ENCODE assay signal across 30 cellular contexts in the genomic region with DNA sequence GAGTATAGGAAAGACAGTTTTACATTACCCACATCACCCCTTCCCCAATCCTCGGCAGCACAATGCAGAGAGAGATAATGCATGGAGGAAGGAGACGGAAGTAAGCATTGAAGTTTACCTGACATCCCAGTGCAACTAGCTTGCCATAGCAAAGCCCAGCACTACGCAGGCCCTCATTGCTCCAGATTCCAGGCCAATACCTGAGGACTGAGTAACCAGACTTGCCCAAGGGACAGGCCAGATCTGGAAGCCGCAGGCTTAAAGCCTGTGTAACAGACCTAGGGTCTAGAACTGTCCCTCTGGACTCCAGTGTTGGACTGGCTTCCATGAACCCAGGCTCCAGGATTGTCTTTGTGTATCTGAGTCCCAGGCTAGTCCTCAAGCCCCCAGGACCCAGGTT. TPM values are rescaled to one million over a fixed set of nuclear protein-coding genes. Genes with fewer than 3 reads are reported as not detected.
"Had no signal": no experiment of that assay in that cellular context is flagged by ENCODE, and none has a peak within 500 bp of the region (broad histone marks: within the 10 kb centered on the region; RNA-seq: fewer than 3 reads in every experiment).

No MANE protein-coding gene starts in this region.

- ATAC-seq: stimulated activated effector memory CD8-positive, alpha-beta T cell treated with anti-CD3 and anti-CD28 coated beads, Interleukin-12 subunit alpha, Interleukin-12 subunit beta, amount 100 ng/mL, for 72 hours; stimulated activated memory B cell treated with anti-CD40 and anti-IgM and Interleukin-4, amounts not matched to agents 10 μg/mL and 1 μg/mL and 100 μg/mL, for 72 hours; stimulated activated naive B cell treated with anti-CD40 and anti-IgM and Interleukin-4, amounts not matched to agents 10 μg/mL and 1 μg/mL and 100 μg/mL, for 72 hours; stimulated activated naive CD8-positive, alpha-beta T cell treated with anti-CD3 and anti-CD28 coated beads, Interleukin-15, amount 100 ng/mL, for 72 hours; stimulated activated naive CD8-positive, alpha-beta T cell treated with anti-CD3 and anti-CD28 coated beads, Interleukin-15, Interleukin-2, amounts not matched to agents 100 U/mL and 50 U/mL, for 24 hours; upper lobe of right lung had no signal

- DNase-seq: stimulated activated CD4-positive, alpha-beta T cell treated with anti-CD3 and anti-CD28 coated beads, Interleukin-2, amount 100 ng/mL, for 48 hours; stimulated activated CD4-positive, alpha-beta T cell treated with anti-CD3 and anti-CD28 coated beads, Interleukin-4, amount 100 ng/mL, for 1 hour; stimulated activated CD4-positive, alpha-beta T cell treated with anti-CD3 and anti-CD28 coated beads, Interleukin-4, amount 100 ng/mL, for 24 hours; stimulated activated CD4-positive, alpha-beta T cell treated with anti-CD3 and anti-CD28 coated beads, Interleukin-4, amount 100 ng/mL, for 4 hours; stimulated activated CD8-positive, alpha-beta memory T cell treated with anti-CD3 and anti-CD28 coated beads, Interleukin-4, amount 100 ng/mL, for 48 hours; stimulated activated naive B cell treated with anti-CD40 and anti-IgM and Interleukin-4, amounts not matched to agents 10 μg/mL and 1 μg/mL and 100 μg/mL, for 72 hours; stimulated activated naive CD4-positive, alpha-beta T cell; stimulated activated naive CD4-positive, alpha-beta T cell treated with Interleukin-2 at 50 U/mL for 16 hours; stimulated activated naive CD8-positive, alpha-beta T cell treated with anti-CD3 and anti-CD28 coated beads, Interleukin-15, amount 100 ng/mL, for 72 hours; stimulated activated naive CD8-positive, alpha-beta T cell treated with anti-CD3 and anti-CD28 coated beads, Interleukin-15, Interleukin-2, amounts not matched to agents 100 U/mL and 50 U/mL, for 24 hours; stomach; substantia nigra; testis; thyroid gland; tibial artery; transverse colon; upper lobe of right lung; uterus had no signal

- H3K4me1 ChIP-seq: stomach, suprapubic skin, testis, thyroid gland, tibial artery, tibial nerve, transverse colon, upper lobe of left lung, upper lobe of right lung, uterus, vagina had no signal

- H3K27ac ChIP-seq: stomach, suprapubic skin, testis, thoracic aorta, thyroid gland, tibial artery, tibial nerve, transverse colon, upper lobe of left lung, upper lobe of right lung, uterus, vagina had no signal

- H3K9me3 ChIP-seq: testis, thyroid gland, vagina had no signal

- FAIRE-seq: urothelium cell line had no signal

- H3K4me3 ChIP-seq: stomach, suprapubic skin, testis, thoracic aorta, thyroid gland, tibial artery, tibial nerve, transverse colon, upper lobe of left lung, upper lobe of right lung, uterus, vagina had no signal

- H3K27me3 ChIP-seq: stomach, suprapubic skin, testis, thyroid gland, tibial artery, tibial nerve, transverse colon, upper lobe of left lung, upper lobe of right lung, uterus, vagina had no signal

- H3K36me3 ChIP-seq: stomach, suprapubic skin, thoracic aorta, thyroid gland, tibial artery, tibial nerve, transverse colon, upper lobe of left lung, upper lobe of right lung, uterus, vagina had no signal

RNA-seq across cellular contexts. Expression of a gene that starts 17.6 kb away (rescaled TPM):
- total RNA-seq: stomach, subcutaneous adipose tissue, temporal lobe, thoracic aorta, thyroid gland, tibial nerve, transverse colon, upper lobe of right lung, ureter, urinary bladder, uterus had no signal
- polyA plus RNA-seq: urinary bladder had no signal

RNA-seq across cellular contexts. Expression of a gene that starts 35.3 kb away (rescaled TPM):
- total RNA-seq: subcutaneous adipose tissue, temporal lobe, thoracic aorta, thyroid gland, tibial nerve, transverse colon, upper lobe of right lung, ureter, uterus had no signal
- polyA plus RNA-seq: urinary bladder had no signal

RNA-seq across cellular contexts. Expression of a gene that starts 39.3 kb away (rescaled TPM):
- total RNA-seq: subcutaneous adipose tissue, testis, thoracic aorta, thyroid gland, tibial nerve, upper lobe of right lung, ureter, uterus had no signal
- polyA plus RNA-seq: urinary bladder had no signal
